In the genomic region with DNA sequence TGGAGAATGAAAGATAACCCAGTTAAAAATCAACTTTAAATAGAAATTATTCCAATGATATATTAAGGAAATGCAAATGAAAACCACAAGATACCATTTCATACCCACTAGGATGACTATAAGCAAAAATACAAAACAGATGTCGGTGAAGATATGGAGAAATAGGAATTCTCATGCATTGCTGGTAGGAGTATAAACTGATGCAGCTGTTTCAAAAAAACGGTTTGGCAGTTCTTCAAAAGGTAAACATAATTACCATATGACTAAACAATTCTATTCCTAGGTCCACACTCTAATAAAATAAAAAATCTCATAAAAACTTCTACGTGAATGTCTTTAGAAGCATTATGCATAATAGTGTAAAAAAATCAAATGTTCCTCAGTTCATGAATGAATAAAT, we compare ENCODE assay signal across 17 cellular contexts.
"Had no signal": no experiment of that assay in that cellular context is flagged by ENCODE, and none has a peak within 500 bp of the region (broad histone marks: within the 10 kb centered on the region; RNA-seq: fewer than 3 reads in every experiment).

No MANE protein-coding gene starts in this region.

- DNase-seq: activated CD4-positive, alpha-beta T cell treated with anti-CD3 and anti-CD28 coated beads for 48 hours; activated CD8-positive, alpha-beta T cell treated with anti-CD3 and anti-CD28 coated beads for 36 hours; activated effector memory CD4-positive, alpha-beta T cell treated with Interleukin-2 at 50 U/mL for 16 hours; activated T-cell treated with anti-CD3 and anti-CD28 coated beads, Interleukin-2, amount 50 U/mL, for 4 hours; amygdala; cortex of kidney; effector memory CD8-positive, alpha-beta T cell; foreskin keratinocyte; head of caudate nucleus; immature natural killer cell; nucleus accumbens; stimulated activated CD4-positive, alpha-beta T cell treated with anti-CD3 and anti-CD28 coated beads, Interleukin-15, amount 100 ng/mL, for 24 hours; stimulated activated CD4-positive, alpha-beta T cell treated with anti-CD3 and anti-CD28 coated beads, Interleukin-4, amount 100 ng/mL, for 1 hour; stimulated activated naive CD4-positive, alpha-beta T cell treated with Interleukin-2 at 50 U/mL for 16 hours; substantia nigra; uterus had no signal

- H3K4me3 ChIP-seq: tibial nerve, uterus had no signal
